Comparison of ENCODE assay signal across 23 cellular contexts in genomic region chr21:46161800-46162592, GRCh38. TPM values are rescaled to one million over a fixed set of nuclear protein-coding genes. Genes with fewer than 3 reads are reported as not detected.
DNase-seq lines count a peak whose midpoint lies in the region; ATAC-seq, FAIRE-seq and TF ChIP-seq lines count a peak whose summit lies in the region.
"Had no signal": no experiment of that assay in that cellular context is flagged by ENCODE, and none has a peak within 500 bp of the region (broad histone marks: within the 10 kb centered on the region; RNA-seq: fewer than 3 reads in every experiment).

No MANE protein-coding gene starts in this region.

- CTCF ChIA-PET in activated naive CD4-positive, alpha-beta T cell treated with anti-CD3 and anti-CD28 coated beads, Interleukin-2, amount 10 ng/mL, durations not matched to agents 7 days and 5 days (lab: Charles Lee): no interaction called here
- CTCF ChIA-PET in HepG2 (lab: Yijun Ruan, JAX; ENCODE audit: low intra/inter-chr PET ratio, low total read pairs): no interaction called here

- H3K9me3 ChIP-seq in T-helper 17 cell (ENCODE audit: control insufficient read depth, low read length, poor library complexity, severe bottlenecking): no peaks in the 10 kb centered on the region
- no peaks in the 10 kb centered on the region for H3K9me3 ChIP-seq in HepG2 (ENCODE audit: low read length)
- H3K9me3 ChIP-seq in suprapubic skin: no peaks in the 10 kb centered on the region
- H3K9me3 ChIP-seq: heart left ventricle, MG63, upper lobe of left lung had no signal

- FAIRE-seq in HepG2 (lab: Jason Lieb, UNC): no peak
- FAIRE-seq: astrocyte, islet of Langerhans had no signal

- H3K4me1 ChIP-seq in HepG2 (ENCODE audit: insufficient read depth, low read length) (peaks cover 13% of the 10 kb centered on the region), suprapubic skin (peaks cover 11% of the 10 kb centered on the region)
- H3K4me1 ChIP-seq: heart left ventricle had no signal

- H3K4me3 ChIP-seq in HepG2 (replicated peaks in 1 of 3; ENCODE audit: insufficient read depth in 1 of 3, low read depth in 2 of 3, low read length in 3 of 3) (no peak overlapping the region), suprapubic skin (peak overlapping the region; percentile 34)
- H3K4me3 ChIP-seq: MG63 had no signal

- TF ChIP-seq EP300 in HepG2 (IDR thresholded peaks at IDR 0.05; ENCODE audit: low read depth in 2 of 2, low read length in 2 of 2) (no peak), HepG2 (CRISPR knock-in tag; IDR thresholded peaks at IDR 0.05; ENCODE audit: borderline replicate concordance) (no peak), suprapubic skin (IDR thresholded peaks at IDR 0.05) (no peak)

- H3K27me3 ChIP-seq in HepG2 (ENCODE audit: control insufficient read depth in 1 of 2, insufficient read depth in 2 of 2, low read length in 2 of 2) (no peaks in the 10 kb centered on the region), suprapubic skin (peaks cover 22% of the 10 kb centered on the region)
- H3K27me3 ChIP-seq: MG63, upper lobe of left lung had no signal

- H3K4me3 Mint-ChIP-seq in activated naive CD4-positive, alpha-beta T cell treated with anti-CD3 and anti-CD28 coated beads, Interleukin-2, amount 10 ng/mL, durations not matched to agents 7 days and 5 days: no peak overlapping the region
- peak overlapping the region; percentile 28 for H3K4me3 Mint-ChIP-seq in T-helper 17 cell
- H3K4me3 Mint-ChIP-seq: memory B cell had no signal

- DNase-seq in activated naive CD4-positive, alpha-beta T cell treated with anti-CD3 and anti-CD28 coated beads, Interleukin-2, amount 10 ng/mL, durations not matched to agents 7 days and 5 days: peak; percentile 4
- no peak for DNase-seq in activated naive CD4-positive, alpha-beta T cell (lab: John Stamatoyannopoulos, UW)
- no peak for DNase-seq in T-helper 17 cell
- DNase-seq in HepG2 (ENCODE audit: low spot score): no peak
- peak; percentile 46 to 75 for DNase-seq in suprapubic skin (ENCODE audit: low spot score in 2 of 2)
- no peak for DNase-seq in DMS153 (lab: John Stamatoyannopoulos, UW)
- no peak for DNase-seq in GM20000 (ENCODE audit: low spot score)
- DNase-seq: ACHN; activated naive CD4-positive, alpha-beta T cell treated with Interleukin-2 at 50 U/mL for 16 hours; DMS53; MG63; NCI-H187 treated with DMSO at 0.1 percent for 48 hours; NCI-H446 treated with DMSO at 0.1 percent for 48 hours; SHP77; stimulated activated naive CD4-positive, alpha-beta T cell had no signal

- in situ Hi-C loops in HepG2 (cut with HindIII; ENCODE audit: extremely low pct_ligation_motif_present, low pct_unique_long_range_greater_than_20kb): no loop called here

- TF ChIP-seq RAD21 in HepG2 (CRISPR knock-in tag; IDR thresholded peaks at IDR 0.05): no peak

- 80% methylated on average over 31 of the region's 56 CpGs for WGBS in HepG2 (ENCODE audit: low lambda C conversion rate)
- WGBS in suprapubic skin: 88% methylated on average over 35 of the region's 56 CpGs

- H3K36me3 Mint-ChIP-seq in activated naive CD4-positive, alpha-beta T cell treated with anti-CD3 and anti-CD28 coated beads, Interleukin-2, amount 10 ng/mL, durations not matched to agents 7 days and 5 days: peaks cover 6% of the 10 kb centered on the region
- H3K36me3 Mint-ChIP-seq in T-helper 17 cell (ENCODE audit: low read depth): peaks cover 5% of the 10 kb centered on the region
- H3K36me3 Mint-ChIP-seq: CD4-positive, CD25-positive, alpha-beta regulatory T cell had no signal

- H3K9ac ChIP-seq in HepG2 (ENCODE audit: insufficient read depth, low read depth, low read length): no peak overlapping the region

- intact Hi-C loops in HepG2 (cut with micrococcal nuclease; ENCODE audit: unreplicated experiment): no loop called here

- peaks cover 3% of the 10 kb centered on the region for H3K9me3 Mint-ChIP-seq in activated naive CD4-positive, alpha-beta T cell treated with anti-CD3 and anti-CD28 coated beads, Interleukin-2, amount 10 ng/mL, durations not matched to agents 7 days and 5 days
- H3K9me3 Mint-ChIP-seq: CD4-positive, CD25-positive, alpha-beta regulatory T cell; memory B cell; naive thymus-derived CD4-positive, alpha-beta T cell had no signal

- H3K4me2 ChIP-seq in HepG2 (ENCODE audit: low read depth, low read length): no peak overlapping the region

- H2AFZ ChIP-seq in HepG2 (ENCODE audit: low read length): no peak overlapping the region

- ATAC-seq in T-helper 17 cell: no peak
- ATAC-seq in HepG2: no peak
- no peak for ATAC-seq in GM19324 (IDR thresholded peaks at IDR 0.05; ENCODE audit: low FRiP score, unreplicated experiment)
- ATAC-seq: naive thymus-derived CD4-positive, alpha-beta T cell had no signal

- TF ChIP-seq POLR2A in HepG2 (IDR thresholded peaks at IDR 0.05; ENCODE audit: insufficient read depth in 1 of 2, low read depth in 2 of 2, low read length in 2 of 2) (no peak), suprapubic skin (IDR thresholded peaks at IDR 0.05) (no peak)

- H3K79me2 ChIP-seq in HepG2 (ENCODE audit: insufficient read depth, low read length): no peaks in the 10 kb centered on the region

- no peak overlapping the region for H3K27ac Mint-ChIP-seq in activated naive CD4-positive, alpha-beta T cell treated with anti-CD3 and anti-CD28 coated beads, Interleukin-2, amount 10 ng/mL, durations not matched to agents 7 days and 5 days
- no peak overlapping the region for H3K27ac Mint-ChIP-seq in T-helper 17 cell
- H3K27ac Mint-ChIP-seq: memory B cell had no signal

- H3K27ac ChIP-seq in HepG2 (ENCODE audit: extremely low read length, insufficient read depth, low read length) (no peak overlapping the region), suprapubic skin (no peak overlapping the region)
- H3K27ac ChIP-seq: heart left ventricle, upper lobe of left lung had no signal

- H3K4me1 Mint-ChIP-seq in activated naive CD4-positive, alpha-beta T cell treated with anti-CD3 and anti-CD28 coated beads, Interleukin-2, amount 10 ng/mL, durations not matched to agents 7 days and 5 days: no peaks in the 10 kb centered on the region
- H3K4me1 Mint-ChIP-seq in T-helper 17 cell: peaks cover 2% of the 10 kb centered on the region
- H3K4me1 Mint-ChIP-seq: memory B cell had no signal

- no peaks in the 10 kb centered on the region for H4K20me1 ChIP-seq in HepG2 (ENCODE audit: insufficient read depth, low read length)

- H3K36me3 ChIP-seq in HepG2 (replicated peaks in 1 of 2; ENCODE audit: control insufficient read depth in 1 of 2, insufficient read depth in 2 of 2, low read length in 2 of 2) (no peaks in the 10 kb centered on the region), suprapubic skin (no peaks in the 10 kb centered on the region)
- H3K36me3 ChIP-seq: MG63 had no signal

- H3K27me3 Mint-ChIP-seq in activated naive CD4-positive, alpha-beta T cell treated with anti-CD3 and anti-CD28 coated beads, Interleukin-2, amount 10 ng/mL, durations not matched to agents 7 days and 5 days: peaks cover 29% of the 10 kb centered on the region
- peaks cover 11% of the 10 kb centered on the region for H3K27me3 Mint-ChIP-seq in T-helper 17 cell

- no TSS peak for BruUV-seq in HepG2 (replicated peaks; lab: Mats Ljungman, UMichigan)

- POLR2A ChIA-PET in HepG2 (lab: Yijun Ruan, JAX): no interaction called here

- TF ChIP-seq CTCF in HepG2 (CRISPR knock-in tag; IDR thresholded peaks at IDR 0.05): no peak
- no peak for TF ChIP-seq CTCF in suprapubic skin (IDR thresholded peaks at IDR 0.05)
- no peak for TF ChIP-seq CTCF in GM20000 (IDR thresholded peaks at IDR 0.05; ENCODE audit: extremely low read depth, missing control alignments)

RNA-seq across cellular contexts. Expression of gene FTCD, which starts 6.6 kb away (rescaled TPM):
- total RNA-seq in T-helper 17 cell (1 to 10 TPM in 1 of 2 donors, not detected in 1; 1.1 TPM), HepG2 (2016; rRNA removed; fragmentation: Illumina TruSeq; extraction: Trizol) (78.5 and 105 TPM in 2 replicates), suprapubic skin (not detected)
- total RNA-seq in HepG2 (2016; cell fraction: cytosol; rRNA removed; fragmentation: Illumina TruSeq; extraction: Trizol; ENCODE audit: low read depth): 13.1 and 13.2 TPM in 2 replicates
- total RNA-seq in HepG2 (2016; cell fraction: insoluble cytoplasmic fraction; rRNA removed; fragmentation: Illumina TruSeq; extraction: Trizol): 61.2 and 115 TPM in 2 replicates
- total RNA-seq in HepG2 (2016; cell fraction: membrane; rRNA removed; fragmentation: Illumina TruSeq; extraction: Trizol): 21.0 and 27.4 TPM in 2 replicates
- 94.5 and 110 TPM in 2 replicates for total RNA-seq in HepG2 (2016; cell fraction: nucleus; rRNA removed; fragmentation: Illumina TruSeq; extraction: Trizol)
- 75.7 and 112 TPM in 2 replicates for polyA plus RNA-seq in HepG2 (2011; rRNA removed)
- 34.7 and 61.2 TPM in 2 replicates for polyA plus RNA-seq in HepG2 (2011; cell fraction: cytosol; rRNA removed)
- polyA plus RNA-seq in HepG2 (2011; cell fraction: nucleus; rRNA removed): 656 and 751 TPM in 2 replicates
- polyA plus RNA-seq in HepG2 (2012): 108 and 140 TPM in 2 replicates
- 11.0 and 12.4 TPM in 2 replicates for polyA plus RNA-seq in HepG2 (2016; cell fraction: cytosol; fragmentation: Illumina TruSeq; extraction: Trizol; ENCODE audit: low read depth)
- polyA plus RNA-seq in HepG2 (2016; cell fraction: insoluble cytoplasmic fraction; fragmentation: Illumina TruSeq; extraction: Trizol; ENCODE audit: low read depth): 47.9 and 52.0 TPM in 2 replicates
- polyA plus RNA-seq in HepG2 (2016; cell fraction: membrane; fragmentation: Illumina TruSeq; extraction: Trizol; ENCODE audit: low read depth): 11.9 and 17.7 TPM in 2 replicates
- 369 and 379 TPM in 2 replicates for polyA plus RNA-seq in HepG2 (2016; cell fraction: nucleus; fragmentation: Illumina TruSeq; extraction: Trizol; ENCODE audit: insufficient read depth, low read depth)
- polyA minus RNA-seq in HepG2 (2011; rRNA and poly(A)+ RNA removed; ENCODE audit: low replicate concordance): 0.42 and 84.7 TPM in 2 replicates
- polyA minus RNA-seq in HepG2 (2011; cell fraction: cytosol; rRNA and poly(A)+ RNA removed): 33.3 and 39.2 TPM in 2 replicates
- 93.9 and 118 TPM in 2 replicates for polyA minus RNA-seq in HepG2 (2011; cell fraction: nucleus; rRNA and poly(A)+ RNA removed)
- total RNA-seq: CD4-positive, CD25-positive, alpha-beta regulatory T cell had no signal
- polyA plus RNA-seq: naive thymus-derived CD4-positive, alpha-beta T cell had no signal

RNA-seq across cellular contexts. Expression of gene SPATC1L, which starts 22.3 kb away (rescaled TPM):
- total RNA-seq in T-helper 17 cell (1 to 10 TPM; 2.6 to 3.1 TPM), HepG2 (2016; rRNA removed; fragmentation: Illumina TruSeq; extraction: Trizol) (2.8 and 3.3 TPM in 2 replicates), suprapubic skin (10 to 100 TPM in 2 of 4 donors, 1 to 10 TPM in 2; 2.5 to 15.0 (median 6.9) TPM)
- 2.1 and 2.7 TPM in 2 replicates for total RNA-seq in HepG2 (2016; cell fraction: cytosol; rRNA removed; fragmentation: Illumina TruSeq; extraction: Trizol; ENCODE audit: low read depth)
- 3.0 and 3.3 TPM in 2 replicates for total RNA-seq in HepG2 (2016; cell fraction: insoluble cytoplasmic fraction; rRNA removed; fragmentation: Illumina TruSeq; extraction: Trizol)
- total RNA-seq in HepG2 (2016; cell fraction: membrane; rRNA removed; fragmentation: Illumina TruSeq; extraction: Trizol): 3.0 and 3.8 TPM in 2 replicates
- 1.5 and 1.7 TPM in 2 replicates for total RNA-seq in HepG2 (2016; cell fraction: nucleus; rRNA removed; fragmentation: Illumina TruSeq; extraction: Trizol)
- polyA plus RNA-seq in HepG2 (2011; rRNA removed): 1.4 and 2.6 TPM in 2 replicates
- polyA plus RNA-seq in HepG2 (2011; cell fraction: cytosol; rRNA removed): 1.4 and 2.8 TPM in 2 replicates
- polyA plus RNA-seq in HepG2 (2011; cell fraction: nucleus; rRNA removed): 9.6 and 9.7 TPM in 2 replicates
- polyA plus RNA-seq in HepG2 (2012): 7.3 and 10.9 TPM in 2 replicates
- polyA plus RNA-seq in HepG2 (2016; cell fraction: cytosol; fragmentation: Illumina TruSeq; extraction: Trizol; ENCODE audit: low read depth): 5.4 and 5.7 TPM in 2 replicates
- polyA plus RNA-seq in HepG2 (2016; cell fraction: insoluble cytoplasmic fraction; fragmentation: Illumina TruSeq; extraction: Trizol; ENCODE audit: low read depth): 5.9 and 7.1 TPM in 2 replicates
- 6.0 and 7.3 TPM in 2 replicates for polyA plus RNA-seq in HepG2 (2016; cell fraction: membrane; fragmentation: Illumina TruSeq; extraction: Trizol; ENCODE audit: low read depth)
- 5.8 and 6.5 TPM in 2 replicates for polyA plus RNA-seq in HepG2 (2016; cell fraction: nucleus; fragmentation: Illumina TruSeq; extraction: Trizol; ENCODE audit: insufficient read depth, low read depth)
- 2.4 and 3.4 TPM in 2 replicates for polyA minus RNA-seq in HepG2 (2011; rRNA and poly(A)+ RNA removed; ENCODE audit: low replicate concordance)
- polyA minus RNA-seq in HepG2 (2011; cell fraction: cytosol; rRNA and poly(A)+ RNA removed): 3.4 and 5.6 TPM in 2 replicates
- 0.77 and 1.6 TPM in 2 replicates for polyA minus RNA-seq in HepG2 (2011; cell fraction: nucleus; rRNA and poly(A)+ RNA removed)

Comparison
In these comparisons a context has a peak if more than half of its experiments do, and no peak if none do; other contexts are left out.
1. DNase-seq: peak in activated naive CD4-positive, alpha-beta T cell treated with anti-CD3 and anti-CD28 coated beads, Interleukin-2, amount 10 ng/mL, durations not matched to agents 7 days and 5 days (single experiment) and suprapubic skin (2 of 2); none in activated naive CD4-positive, alpha-beta T cell (0 of 4), T-helper 17 cell (0 of 3), HepG2 (single experiment), DMS153 (single experiment) and GM20000 (single experiment).
2. RNA of gene FTCD, which starts 6.6 kb away (total RNA-seq): 13.1 to 115 TPM in HepG2; 1.1 TPM in T-helper 17 cell and not detected in suprapubic skin; every median in the first group is over 4 times any median in the second.